In genomic region chr14:76904740-76905569, GRCh38 we compare ENCODE assay signal across 8 cellular contexts.
DNase-seq lines count a peak whose midpoint lies in the region; ATAC-seq, FAIRE-seq and TF ChIP-seq lines count a peak whose summit lies in the region.

No MANE protein-coding gene starts in this region.

- peak; percentile 83 for ATAC-seq in HG02852 (IDR thresholded peaks at IDR 0.05; ENCODE audit: unreplicated experiment)
- ATAC-seq in upper lobe of right lung = peak; percentile 77

- H3K4me3 ChIP-seq in upper lobe of right lung = no peak overlapping the region

- no peak overlapping the region for H3K4me3 Mint-ChIP-seq in progenitor cell of endocrine pancreas (ENCODE audit: low read depth)

- no peaks in the 10 kb centered on the region for H3K9me3 ChIP-seq in upper lobe of right lung

- peak; percentile 84 for FAIRE-seq in GM18507 (lab: Jason Lieb, UNC)

- no peaks in the 10 kb centered on the region for H3K9me3 Mint-ChIP-seq in progenitor cell of endocrine pancreas (ENCODE audit: low read depth)

- H3K4me1 ChIP-seq in upper lobe of right lung = peaks cover 28% of the 10 kb centered on the region

- peak overlapping the region; percentile 88 for H3K27ac ChIP-seq in upper lobe of right lung

- peaks cover 3% of the 10 kb centered on the region for H3K27me3 Mint-ChIP-seq in progenitor cell of endocrine pancreas

- peaks cover 7% of the 10 kb centered on the region for H3K4me1 Mint-ChIP-seq in progenitor cell of endocrine pancreas (ENCODE audit: low read depth)

- H3K27me3 ChIP-seq in upper lobe of right lung = no peaks in the 10 kb centered on the region

- peak overlapping the region; percentile 86 for H3K27ac Mint-ChIP-seq in progenitor cell of endocrine pancreas

- intact Hi-C loops in upper lobe of right lung (cut with DNase I) = no loop called here

- no peaks in the 10 kb centered on the region for H3K36me3 Mint-ChIP-seq in progenitor cell of endocrine pancreas (ENCODE audit: insufficient read depth)

- DNase-seq in GM18507 (ENCODE audit: extremely low spot score, insufficient read length, low read depth) (peak; percentile 54), NCI-H460 (ENCODE audit: extremely low read depth, low read depth) (peak; percentile 95), fibroblast of gingiva (ENCODE audit: low read depth) (peak; percentile 97), progenitor cell of endocrine pancreas (ENCODE audit: low spot score, unreplicated experiment) (no peak), upper lobe of right lung (peak; percentile 87), NCI-H526 treated with DMSO at 0.1 percent for 48 hours (lab: John Stamatoyannopoulos, UW) (no peak)
- DNase-seq in activated CD8-positive, alpha-beta memory T cell treated with anti-CD3 and anti-CD28 coated beads, Interleukin-2, amount 50 U/mL, for 1 hour (ENCODE audit: extremely low read depth) = peak; percentile 61

- TF ChIP-seq CTCF in progenitor cell of endocrine pancreas (IDR thresholded peaks at IDR 0.05; ENCODE audit: unreplicated experiment) (no peak), upper lobe of right lung (IDR thresholded peaks at IDR 0.05) (no peak)

- H3K36me3 ChIP-seq in upper lobe of right lung = no peaks in the 10 kb centered on the region

Comparison
In these comparisons a context has a peak if more than half of its experiments do, and no peak if none do; other contexts are left out.
1. DNase-seq: peak in GM18507 (single experiment), NCI-H460 (single experiment), activated CD8-positive, alpha-beta memory T cell treated with anti-CD3 and anti-CD28 coated beads, Interleukin-2, amount 50 U/mL, for 1 hour (single experiment), fibroblast of gingiva (single experiment) and upper lobe of right lung (single experiment); none in progenitor cell of endocrine pancreas (single experiment) and NCI-H526 treated with DMSO at 0.1 percent for 48 hours (single experiment).